Comparison of ENCODE assay signal across 1 cellular context in the genomic region with DNA sequence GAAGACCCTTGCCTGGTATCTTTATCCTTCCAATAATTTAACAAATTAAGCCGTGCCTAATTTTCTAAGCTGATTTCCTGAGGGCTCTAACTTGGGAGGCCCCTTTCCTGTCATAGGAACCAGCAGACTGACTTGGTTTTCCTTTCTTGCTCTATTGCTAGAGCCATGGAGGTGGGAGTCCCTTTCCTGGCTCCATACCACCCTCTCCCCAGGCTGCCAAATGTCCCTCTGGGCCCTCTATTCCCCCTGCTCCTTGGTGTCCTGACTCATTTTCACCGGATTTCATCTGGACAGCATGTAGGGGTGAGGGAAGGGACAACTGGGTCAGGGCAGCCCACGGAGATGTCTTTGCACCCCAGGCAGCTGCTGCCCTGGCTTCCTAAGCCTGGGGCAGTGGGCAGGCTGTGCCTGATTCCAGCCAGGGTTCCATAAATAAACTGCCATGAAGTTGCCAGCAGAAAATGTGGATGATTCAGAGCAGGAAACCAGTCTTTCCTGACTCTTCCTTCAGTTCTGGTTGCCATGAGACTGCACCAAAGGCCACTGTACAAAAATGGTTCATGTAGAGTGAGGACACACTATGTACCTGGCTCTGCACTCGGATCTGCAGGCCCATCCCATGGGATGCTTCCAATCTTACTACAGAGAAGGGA.
TF ChIP-seq lines count a peak whose summit lies in the region.

No MANE protein-coding gene starts in this region.

TF ChIP-seq in SK-N-SH, 30 proteins besides CTCF, POLR2A, EP300 and RAD21 (continued from another document):
- TF ChIP-seq RCOR1 (IDR thresholded peaks at IDR 0.05; ENCODE audit: low read length) (no peak), FOSL2 (IDR thresholded peaks at IDR 0.05; ENCODE audit: borderline replicate concordance, low read depth) (peak; percentile 10; the same call in 1 of the 2 replicates), MEF2A (IDR thresholded peaks at IDR 0.05; ENCODE audit: borderline replicate concordance, low read depth) (no peak), NFIC (IDR thresholded peaks at IDR 0.05; ENCODE audit: borderline replicate concordance) (no peak), FOXM1 (IDR thresholded peaks at IDR 0.05; ENCODE audit: low read depth) (no peak), FOXJ3 (CRISPR knock-in tag; IDR thresholded peaks at IDR 0.05) (no peak), GABPA (IDR thresholded peaks at IDR 0.05; ENCODE audit: low read depth) (no peak), RXRA (IDR thresholded peaks at IDR 0.05; ENCODE audit: borderline replicate concordance, low read depth) (no peak), MXI1 (IDR thresholded peaks at IDR 0.05; ENCODE audit: low read depth, low read length) (no peak), POLR2AphosphoS5 (IDR thresholded peaks at IDR 0.05; ENCODE audit: low read depth, low read length) (no peak), CHD2 (IDR thresholded peaks at IDR 0.05; ENCODE audit: low read length, partially characterized antibody) (no peak), JUND (IDR thresholded peaks at IDR 0.05) (no peak), EZH2phosphoT487 (IDR thresholded peaks at IDR 0.05; ENCODE audit: borderline replicate concordance, low read depth) (no peak), TCF12 (IDR thresholded peaks at IDR 0.05) (peak; percentile 12; the same call in 1 of the 2 replicates), TAF1 (IDR thresholded peaks at IDR 0.05; ENCODE audit: borderline replicate concordance, low read depth, low read length) (no peak), GATA2 (CRISPR knock-in tag; IDR thresholded peaks at IDR 0.05) (no peak)
- TF ChIP-seq, protein P1, sequence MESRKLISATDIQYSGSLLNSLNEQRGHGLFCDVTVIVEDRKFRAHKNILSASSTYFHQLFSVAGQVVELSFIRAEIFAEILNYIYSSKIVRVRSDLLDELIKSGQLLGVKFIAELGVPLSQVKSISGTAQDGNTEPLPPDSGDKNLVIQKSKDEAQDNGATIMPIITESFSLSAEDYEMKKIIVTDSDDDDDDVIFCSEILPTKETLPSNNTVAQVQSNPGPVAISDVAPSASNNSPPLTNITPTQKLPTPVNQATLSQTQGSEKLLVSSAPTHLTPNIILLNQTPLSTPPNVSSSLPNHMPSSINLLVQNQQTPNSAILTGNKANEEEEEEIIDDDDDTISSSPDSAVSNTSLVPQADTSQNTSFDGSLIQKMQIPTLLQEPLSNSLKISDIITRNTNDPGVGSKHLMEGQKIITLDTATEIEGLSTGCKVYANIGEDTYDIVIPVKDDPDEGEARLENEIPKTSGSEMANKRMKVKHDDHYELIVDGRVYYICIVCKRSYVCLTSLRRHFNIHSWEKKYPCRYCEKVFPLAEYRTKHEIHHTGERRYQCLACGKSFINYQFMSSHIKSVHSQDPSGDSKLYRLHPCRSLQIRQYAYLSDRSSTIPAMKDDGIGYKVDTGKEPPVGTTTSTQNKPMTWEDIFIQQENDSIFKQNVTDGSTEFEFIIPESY (IDR thresholded peaks at IDR 0.05; ENCODE audit: borderline replicate concordance, low read depth): no peak
- TF ChIP-seq, protein P2, sequence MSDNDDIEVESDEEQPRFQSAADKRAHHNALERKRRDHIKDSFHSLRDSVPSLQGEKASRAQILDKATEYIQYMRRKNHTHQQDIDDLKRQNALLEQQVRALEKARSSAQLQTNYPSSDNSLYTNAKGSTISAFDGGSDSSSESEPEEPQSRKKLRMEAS (IDR thresholded peaks at IDR 0.05; ENCODE audit: low read depth): no peak
- TF ChIP-seq, protein P3, sequence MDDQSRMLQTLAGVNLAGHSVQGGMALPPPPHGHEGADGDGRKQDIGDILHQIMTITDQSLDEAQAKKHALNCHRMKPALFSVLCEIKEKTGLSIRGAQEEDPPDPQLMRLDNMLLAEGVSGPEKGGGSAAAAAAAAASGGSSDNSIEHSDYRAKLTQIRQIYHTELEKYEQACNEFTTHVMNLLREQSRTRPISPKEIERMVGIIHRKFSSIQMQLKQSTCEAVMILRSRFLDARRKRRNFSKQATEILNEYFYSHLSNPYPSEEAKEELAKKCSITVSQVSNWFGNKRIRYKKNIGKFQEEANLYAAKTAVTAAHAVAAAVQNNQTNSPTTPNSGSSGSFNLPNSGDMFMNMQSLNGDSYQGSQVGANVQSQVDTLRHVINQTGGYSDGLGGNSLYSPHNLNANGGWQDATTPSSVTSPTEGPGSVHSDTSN (IDR thresholded peaks at IDR 0.05): peak; percentile 31; the same call in 1 of the 2 replicates
- TF ChIP-seq, protein P4, sequence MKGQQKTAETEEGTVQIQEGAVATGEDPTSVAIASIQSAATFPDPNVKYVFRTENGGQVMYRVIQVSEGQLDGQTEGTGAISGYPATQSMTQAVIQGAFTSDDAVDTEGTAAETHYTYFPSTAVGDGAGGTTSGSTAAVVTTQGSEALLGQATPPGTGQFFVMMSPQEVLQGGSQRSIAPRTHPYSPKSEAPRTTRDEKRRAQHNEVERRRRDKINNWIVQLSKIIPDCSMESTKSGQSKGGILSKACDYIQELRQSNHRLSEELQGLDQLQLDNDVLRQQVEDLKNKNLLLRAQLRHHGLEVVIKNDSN (IDR thresholded peaks at IDR 0.05; ENCODE audit: borderline replicate concordance, low read depth): no peak
